1 cellular context compared by ENCODE assay signal in the genomic region with DNA sequence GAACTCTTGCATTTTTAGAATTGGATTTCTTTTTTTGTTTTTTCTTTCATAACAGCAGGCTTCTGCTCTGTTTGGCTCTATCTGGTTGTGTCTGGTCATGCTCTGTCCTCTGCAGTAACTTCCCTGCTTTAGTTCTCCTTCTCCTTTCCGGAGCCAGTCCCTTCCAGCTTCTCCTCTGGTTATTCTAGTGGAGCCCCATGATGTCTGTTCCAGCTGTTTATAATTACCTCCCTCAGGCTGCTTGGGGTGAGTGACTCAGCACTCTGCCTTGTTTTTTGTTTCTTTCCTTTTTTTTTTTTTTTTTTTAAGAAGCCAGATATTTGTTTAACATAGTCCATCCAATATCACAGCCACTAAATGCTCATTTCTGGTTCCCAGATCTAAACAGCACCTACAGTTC.
TF ChIP-seq lines count a peak whose summit lies in the region.

No MANE protein-coding gene starts in this region.

TF ChIP-seq in GM23338, 12 proteins besides CTCF, POLR2A, EP300 and RAD21 (continued from another document):
- TF ChIP-seq, protein P1, sequence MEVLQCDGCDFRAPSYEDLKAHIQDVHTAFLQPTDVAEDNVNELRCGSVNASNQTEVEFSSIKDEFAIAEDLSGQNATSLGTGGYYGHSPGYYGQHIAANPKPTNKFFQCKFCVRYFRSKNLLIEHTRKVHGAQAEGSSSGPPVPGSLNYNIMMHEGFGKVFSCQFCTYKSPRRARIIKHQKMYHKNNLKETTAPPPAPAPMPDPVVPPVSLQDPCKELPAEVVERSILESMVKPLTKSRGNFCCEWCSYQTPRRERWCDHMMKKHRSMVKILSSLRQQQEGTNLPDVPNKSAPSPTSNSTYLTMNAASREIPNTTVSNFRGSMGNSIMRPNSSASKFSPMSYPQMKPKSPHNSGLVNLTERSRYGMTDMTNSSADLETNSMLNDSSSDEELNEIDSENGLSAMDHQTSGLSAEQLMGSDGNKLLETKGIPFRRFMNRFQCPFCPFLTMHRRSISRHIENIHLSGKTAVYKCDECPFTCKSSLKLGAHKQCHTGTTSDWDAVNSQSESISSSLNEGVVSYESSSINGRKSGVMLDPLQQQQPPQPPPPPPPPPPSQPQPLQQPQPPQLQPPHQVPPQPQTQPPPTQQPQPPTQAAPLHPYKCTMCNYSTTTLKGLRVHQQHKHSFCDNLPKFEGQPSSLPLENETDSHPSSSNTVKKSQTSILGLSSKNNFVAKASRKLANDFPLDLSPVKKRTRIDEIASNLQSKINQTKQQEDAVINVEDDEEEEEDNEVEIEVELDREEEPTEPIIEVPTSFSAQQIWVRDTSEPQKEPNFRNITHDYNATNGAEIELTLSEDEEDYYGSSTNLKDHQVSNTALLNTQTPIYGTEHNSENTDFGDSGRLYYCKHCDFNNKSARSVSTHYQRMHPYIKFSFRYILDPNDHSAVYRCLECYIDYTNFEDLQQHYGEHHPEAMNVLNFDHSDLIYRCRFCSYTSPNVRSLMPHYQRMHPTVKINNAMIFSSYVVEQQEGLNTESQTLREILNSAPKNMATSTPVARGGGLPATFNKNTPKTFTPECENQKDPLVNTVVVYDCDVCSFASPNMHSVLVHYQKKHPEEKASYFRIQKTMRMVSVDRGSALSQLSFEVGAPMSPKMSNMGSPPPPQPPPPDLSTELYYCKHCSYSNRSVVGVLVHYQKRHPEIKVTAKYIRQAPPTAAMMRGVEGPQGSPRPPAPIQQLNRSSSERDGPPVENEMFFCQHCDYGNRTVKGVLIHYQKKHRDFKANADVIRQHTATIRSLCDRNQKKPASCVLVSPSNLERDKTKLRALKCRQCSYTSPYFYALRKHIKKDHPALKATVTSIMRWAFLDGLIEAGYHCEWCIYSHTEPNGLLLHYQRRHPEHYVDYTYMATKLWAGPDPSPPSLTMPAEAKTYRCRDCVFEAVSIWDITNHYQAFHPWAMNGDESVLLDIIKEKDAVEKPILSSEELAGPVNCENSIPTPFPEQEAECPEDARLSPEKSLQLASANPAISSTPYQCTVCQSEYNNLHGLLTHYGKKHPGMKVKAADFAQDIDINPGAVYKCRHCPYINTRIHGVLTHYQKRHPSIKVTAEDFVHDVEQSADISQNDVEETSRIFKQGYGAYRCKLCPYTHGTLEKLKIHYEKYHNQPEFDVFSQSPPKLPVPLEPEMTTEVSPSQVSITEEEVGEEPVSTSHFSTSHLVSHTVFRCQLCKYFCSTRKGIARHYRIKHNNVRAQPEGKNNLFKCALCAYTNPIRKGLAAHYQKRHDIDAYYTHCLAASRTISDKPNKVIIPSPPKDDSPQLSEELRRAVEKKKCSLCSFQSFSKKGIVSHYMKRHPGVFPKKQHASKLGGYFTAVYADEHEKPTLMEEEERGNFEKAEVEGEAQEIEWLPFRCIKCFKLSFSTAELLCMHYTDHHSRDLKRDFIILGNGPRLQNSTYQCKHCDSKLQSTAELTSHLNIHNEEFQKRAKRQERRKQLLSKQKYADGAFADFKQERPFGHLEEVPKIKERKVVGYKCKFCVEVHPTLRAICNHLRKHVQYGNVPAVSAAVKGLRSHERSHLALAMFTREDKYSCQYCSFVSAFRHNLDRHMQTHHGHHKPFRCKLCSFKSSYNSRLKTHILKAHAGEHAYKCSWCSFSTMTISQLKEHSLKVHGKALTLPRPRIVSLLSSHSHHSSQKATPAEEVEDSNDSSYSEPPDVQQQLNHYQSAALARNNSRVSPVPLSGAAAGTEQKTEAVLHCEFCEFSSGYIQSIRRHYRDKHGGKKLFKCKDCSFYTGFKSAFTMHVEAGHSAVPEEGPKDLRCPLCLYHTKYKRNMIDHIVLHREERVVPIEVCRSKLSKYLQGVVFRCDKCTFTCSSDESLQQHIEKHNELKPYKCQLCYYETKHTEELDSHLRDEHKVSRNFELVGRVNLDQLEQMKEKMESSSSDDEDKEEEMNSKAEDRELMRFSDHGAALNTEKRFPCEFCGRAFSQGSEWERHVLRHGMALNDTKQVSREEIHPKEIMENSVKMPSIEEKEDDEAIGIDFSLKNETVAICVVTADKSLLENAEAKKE (CRISPR knock-in tag; IDR thresholded peaks at IDR 0.05), result peak; percentile 53
